Comparison of ENCODE assay signal across 16 cellular contexts in genomic region chr3:123285066-123285465, GRCh38.
DNase-seq lines count a peak whose midpoint lies in the region; ATAC-seq and TF ChIP-seq lines count a peak whose summit lies in the region.
"Had no signal": no experiment of that assay in that cellular context is flagged by ENCODE, and none has a peak within 500 bp of the region (broad histone marks: within the 10 kb centered on the region; RNA-seq: fewer than 3 reads in every experiment).

No MANE protein-coding gene starts in this region.

- in situ Hi-C loops in SK-MEL-5 (cut with HindIII; ENCODE audit: low pct_unique_long_range_greater_than_20kb, low sequenced_read_pairs): no loop called here

- H3K27ac ChIP-seq in foreskin keratinocyte: no peak overlapping the region

- DNase-seq in Daoy (ENCODE audit: low read depth) (peak; percentile 35), H4 (ENCODE audit: low spot score) (peak; percentile 6), SK-MEL-5 (ENCODE audit: low read depth, low spot score) (peak; percentile 37), foreskin keratinocyte (peak in 1 of 2 donors; percentile 49), medulla oblongata (ENCODE audit: extremely low spot score) (no peak), NCI-H510A (lab: John Stamatoyannopoulos, UW) (no peak), DMS153 treated with DMSO at 0.1 percent for 48 hours (lab: John Stamatoyannopoulos, UW; ENCODE audit: unreplicated experiment) (no peak)
- DNase-seq in effector CD8-positive, alpha-beta T cell (lab: John Stamatoyannopoulos, UW): no peak
- DNase-seq: AML-193; CD4-positive, CD25-positive, alpha-beta regulatory T cell; DMS79 treated with DMSO at 0.1 percent for 48 hours; NCI-H146; NCI-H226; NCI-H69; NK-92 treated with Interleukin-12 subunit alpha and Interleukin-12 subunit beta, amount 100 ng/mL, for 24 hours had no signal

- no peaks in the 10 kb centered on the region for H3K4me1 ChIP-seq in foreskin keratinocyte

- no peak for TF ChIP-seq CTCF in foreskin keratinocyte (conservative IDR thresholded peaks at IDR 0.05)

- peak; percentile 56 for ATAC-seq in foreskin keratinocyte
- ATAC-seq: HCT116 had no signal

- no peaks in the 10 kb centered on the region for H3K27me3 ChIP-seq in foreskin keratinocyte

Comparison
In these comparisons a context has a peak if more than half of its experiments do, and no peak if none do; other contexts are left out.
1. DNase-seq: peak in Daoy (single experiment), H4 (single experiment) and SK-MEL-5 (single experiment); none in medulla oblongata (single experiment), NCI-H510A (single experiment), DMS153 treated with DMSO at 0.1 percent for 48 hours (single experiment) and effector CD8-positive, alpha-beta T cell (single experiment).